Comparison of ENCODE assay signal across 8 cellular contexts in the genomic region with DNA sequence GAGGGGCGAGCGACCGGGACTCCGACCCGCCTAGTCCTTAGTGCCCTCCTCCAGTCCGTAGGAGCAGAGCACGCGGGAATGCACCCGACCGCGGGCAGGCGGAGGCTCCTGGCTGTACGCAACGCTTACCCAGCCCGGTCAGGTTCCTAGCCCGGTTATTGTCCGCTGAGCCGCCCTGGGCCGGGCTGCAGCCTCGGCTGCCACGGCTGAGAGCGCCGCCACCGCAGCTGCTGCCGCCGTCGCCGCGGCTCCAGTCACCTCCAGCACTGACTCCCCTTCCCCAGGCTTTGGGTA. TPM values are rescaled to one million over a fixed set of nuclear protein-coding genes. Genes with fewer than 3 reads are reported as not detected.
DNase-seq lines count a peak whose midpoint lies in the region; ATAC-seq, FAIRE-seq and TF ChIP-seq lines count a peak whose summit lies in the region.

TSS of gene AMER1 (minus strand) at position 268 of the 294 bp plus-strand sequence. CDS start 12,422 bp downstream, outside the sequence.

- intact Hi-C loops in testis (cut with DNase I; ENCODE audit: low total_unique reads), result no loop called here

- H3K27me3 Mint-ChIP-seq in astrocyte (ENCODE audit: low read depth, unreplicated experiment), result no peaks in the 10 kb centered on the region

- H4K20me1 ChIP-seq in DOHH2 (ENCODE audit: control insufficient read depth, insufficient read depth, low read depth, low read length) (no peaks in the 10 kb centered on the region), astrocyte (ENCODE audit: insufficient read depth, low read length) (peaks cover 6% of the 10 kb centered on the region)

- no peaks in the 10 kb centered on the region for H3K27me3 ChIP-seq in DOHH2 (ENCODE audit: control insufficient read depth, low read length)
- H3K27me3 ChIP-seq in astrocyte (ENCODE audit: insufficient read depth, low read length), result no peaks in the 10 kb centered on the region
- no peaks in the 10 kb centered on the region for H3K27me3 ChIP-seq in layer of hippocampus (ENCODE audit: control insufficient read depth, insufficient read depth, low read length)
- H3K27me3 ChIP-seq in testis, result no peaks in the 10 kb centered on the region

- H3K4me2 ChIP-seq in DOHH2 (ENCODE audit: low read length), result peak within 1 kb of the TSS; percentile 81
- H3K4me2 ChIP-seq in astrocyte (ENCODE audit: low read length), result peak within 1 kb of the TSS; percentile 89

- H3K4me1 Mint-ChIP-seq in astrocyte (ENCODE audit: low read depth, unreplicated experiment), result peaks cover 7% of the 10 kb centered on the region

- H3K36me3 Mint-ChIP-seq in astrocyte (ENCODE audit: low read depth, unreplicated experiment), result no peaks in the 10 kb centered on the region

- H3K4me3 Mint-ChIP-seq in astrocyte (ENCODE audit: unreplicated experiment), result peak within 1 kb of the TSS; percentile 87

- H3K79me2 ChIP-seq in DOHH2 (ENCODE audit: control insufficient read depth, low read length) (0 out of 2 replicates have a peak, but pooled peaks cover 2% of the 10 kb centered on the region), astrocyte (ENCODE audit: insufficient read depth, low read length) (no peaks in the 10 kb centered on the region)

- peak within 1 kb of the TSS; percentile 88 for H2AFZ ChIP-seq in astrocyte (ENCODE audit: low read depth, low read length)

- no peak for TF ChIP-seq POLR2A in testis (IDR thresholded peaks at IDR 0.05)
- no peak for TF ChIP-seq POLR2A in GM12891 (IDR thresholded peaks at IDR 0.05; ENCODE audit: low read depth, low read length)

- H3K4me3 ChIP-seq in DOHH2 (ENCODE audit: low read length) (peak within 1 kb of the TSS; percentile 81), astrocyte (ENCODE audit: insufficient read depth, low read depth, low read length) (peak within 1 kb of the TSS; percentile 66), testis (peak within 1 kb of the TSS; percentile 62 to 71)

- no peak for FAIRE-seq in astrocyte (lab: Jason Lieb, UNC)
- no peak for FAIRE-seq in GM12891 (lab: Jason Lieb, UNC)

- H3K27ac Mint-ChIP-seq in astrocyte (ENCODE audit: unreplicated experiment), result peak within 1 kb of the TSS; percentile 58

- H3F3A ChIP-seq in DOHH2 (ENCODE audit: control insufficient read depth, insufficient read depth), result no peaks in the 10 kb centered on the region

- TF ChIP-seq CTCF in DOHH2 (IDR thresholded peaks at IDR 0.05; ENCODE audit: low read depth, low read length, poor library complexity, severe bottlenecking) (no peak), astrocyte (IDR thresholded peaks at IDR 0.05; ENCODE audit: insufficient read depth, low read depth, low read length) (no peak), testis (IDR thresholded peaks at IDR 0.05) (no peak)

- 0% methylated on average over 10 of the region's 29 CpGs; no CpG with 5 or more reads in 1 of the 2 donors for WGBS in testis, 2 donors

- ATAC-seq in GM21515 (IDR thresholded peaks at IDR 0.05; ENCODE audit: unreplicated experiment), result peak; percentile 48

- H3K9ac ChIP-seq in astrocyte (ENCODE audit: low read length), result peak within 1 kb of the TSS; percentile 84

- H3K27ac ChIP-seq in DOHH2 (ENCODE audit: low read depth, low read length) (peak within 1 kb of the TSS; percentile 18; the same call in 1 of the 2 replicates), astrocyte (ENCODE audit: low read depth, low read length) (peak within 1 kb of the TSS; percentile 63), layer of hippocampus (ENCODE audit: low read depth, low read length) (peak within 1 kb of the TSS; percentile 80), testis (peak within 1 kb of the TSS; percentile 84 to 89)

- H3K36me3 ChIP-seq in DOHH2 (ENCODE audit: control insufficient read depth, low read length) (no peaks in the 10 kb centered on the region), astrocyte (ENCODE audit: insufficient read depth, low read length) (no peaks in the 10 kb centered on the region), testis (ENCODE audit: low read depth, missing control alignments) (no peaks in the 10 kb centered on the region)

- DNase-seq in HPDE6-E6E7 (ENCODE audit: extremely low spot score) (peak; percentile 16), astrocyte (ENCODE audit: low read depth) (no peak), testis (no peak), GM12891 (ENCODE audit: insufficient read length, low spot score) (no peak), glomerular visceral epithelial cell (ENCODE audit: extremely low spot score) (no peak)

- no peaks in the 10 kb centered on the region for H3K9me2 ChIP-seq in DOHH2 (replicated peaks; ENCODE audit: control insufficient read depth, low read length)

- H3K9me3 Mint-ChIP-seq in astrocyte (ENCODE audit: unreplicated experiment), result no peaks in the 10 kb centered on the region

- no peaks in the 10 kb centered on the region for H3K9me3 ChIP-seq in DOHH2 (ENCODE audit: control insufficient read depth, insufficient read depth, low read length)
- H3K9me3 ChIP-seq in astrocyte (ENCODE audit: insufficient read depth, low read depth, low read length), result no peaks in the 10 kb centered on the region
- no peaks in the 10 kb centered on the region for H3K9me3 ChIP-seq in testis

- peaks cover 11% of the 10 kb centered on the region for H3K4me1 ChIP-seq in DOHH2 (ENCODE audit: control insufficient read depth, low read length)
- peaks cover 3% of the 10 kb centered on the region for H3K4me1 ChIP-seq in astrocyte (ENCODE audit: insufficient read depth, low read length)
- H3K4me1 ChIP-seq in testis, result no peaks in the 10 kb centered on the region

TF ChIP-seq in GM12891, 5 proteins besides CTCF, POLR2A, EP300 and RAD21:
- TF ChIP-seq TAF1 (IDR thresholded peaks at IDR 0.05; ENCODE audit: low read depth, low read length) (no peak), POU2F2 (IDR thresholded peaks at IDR 0.05; ENCODE audit: low read depth, low read length) (no peak)
TF ChIP-seq in GM12891: peak in this region for 0.

RNA-seq across cellular contexts. Expression of gene AMER1, which starts in this region (rescaled TPM):
- 5.4 and 6.5 TPM in 2 replicates for total RNA-seq in astrocyte
- total RNA-seq in testis, result 1 to 10 TPM; 3.2 to 3.8 TPM
- 1.5 TPM for polyA plus RNA-seq in testis (ENCODE audit: insufficient read depth, low read depth, low replicate concordance)
- 1.1 TPM for polyA plus RNA-seq in GM12891 (2012; ENCODE audit: low read depth, missing spikeins)

Comparison
In these comparisons a context has a peak if more than half of its experiments do, and no peak if none do; other contexts are left out.
1. H3K27ac ChIP-seq: peak in every context shown above with its lines; median percentile 86 in testis; 80 in layer of hippocampus; 63 in astrocyte; 18 in DOHH2.